In the genomic region with DNA sequence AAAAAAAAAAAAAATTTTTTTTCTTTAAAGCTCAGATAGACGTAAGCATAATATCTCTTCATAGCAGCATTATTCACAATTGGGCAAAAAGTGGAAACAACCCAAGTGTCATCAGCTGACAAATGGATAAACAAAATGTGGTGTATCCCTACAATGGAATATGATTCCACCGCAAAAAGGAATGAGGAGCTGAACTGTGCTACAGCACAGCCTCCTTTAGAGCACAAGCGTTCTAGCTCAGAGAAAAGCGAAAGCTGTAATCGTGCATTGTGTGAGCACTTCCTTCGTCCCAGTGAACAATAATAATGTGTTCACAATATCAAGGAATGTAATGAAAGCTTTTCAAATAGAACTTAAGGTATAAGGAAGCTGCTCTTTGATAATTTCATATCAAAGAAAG, we compare ENCODE assay signal across 28 cellular contexts.
"Had no signal": no experiment of that assay in that cellular context is flagged by ENCODE, and none has a peak within 500 bp of the region (broad histone marks: within the 10 kb centered on the region; RNA-seq: fewer than 3 reads in every experiment).

No MANE protein-coding gene starts in this region.

- H3K27ac ChIP-seq: epithelial cell of prostate, gastrocnemius medialis, ovary, right atrium auricular region, suprapubic skin, transverse colon, upper lobe of right lung, uterus had no signal

- H3K9me3 ChIP-seq: gastrocnemius medialis, left lung, ovary, right atrium auricular region, suprapubic skin, transverse colon, upper lobe of right lung, uterus had no signal

- H3K4me3 Mint-ChIP-seq: effector memory CD8-positive, alpha-beta T cell; mesothelial cell of epicardium; naive thymus-derived CD4-positive, alpha-beta T cell; nephron; stimulated activated naive CD8-positive, alpha-beta T cell treated with anti-CD3 and anti-CD28 coated beads, Interleukin-15, amount 100 ng/mL, for 72 hours had no signal

- H3K4me3 ChIP-seq: gastrocnemius medialis, left lung, ovary, right atrium auricular region, smooth muscle cell, suprapubic skin, transverse colon, upper lobe of right lung, uterus had no signal

- H3K4me1 Mint-ChIP-seq: naive thymus-derived CD4-positive, alpha-beta T cell; nephron; stimulated activated naive CD8-positive, alpha-beta T cell treated with anti-CD3 and anti-CD28 coated beads, Interleukin-15, amount 100 ng/mL, for 72 hours had no signal

- H3K4me1 ChIP-seq: gastrocnemius medialis, left lung, right atrium auricular region, suprapubic skin, transverse colon, upper lobe of right lung, uterus had no signal

- H3K27ac Mint-ChIP-seq: effector memory CD8-positive, alpha-beta T cell; mesothelial cell of epicardium; naive thymus-derived CD4-positive, alpha-beta T cell; nephron; stimulated activated naive CD8-positive, alpha-beta T cell treated with anti-CD3 and anti-CD28 coated beads, Interleukin-15, amount 100 ng/mL, for 72 hours had no signal

- ATAC-seq: effector memory CD8-positive, alpha-beta T cell; esophagus mucosa; gastrocnemius medialis; left lung; naive thymus-derived CD4-positive, alpha-beta T cell; sciatic nerve; stimulated activated naive CD8-positive, alpha-beta T cell treated with anti-CD3 and anti-CD28 coated beads, Interleukin-15, amount 100 ng/mL, for 72 hours; upper lobe of right lung had no signal

- H3K27me3 Mint-ChIP-seq: stimulated activated naive CD8-positive, alpha-beta T cell treated with anti-CD3 and anti-CD28 coated beads, Interleukin-15, amount 100 ng/mL, for 72 hours had no signal

- DNase-seq: cortex of kidney; effector memory CD8-positive, alpha-beta T cell; foreskin fibroblast; gastrocnemius medialis; kidney; left lung; mesenchymal stem cell; naive thymus-derived CD4-positive, alpha-beta T cell; occipital lobe; ovary; posterior cingulate gyrus; stimulated activated CD4-positive, alpha-beta T cell treated with anti-CD3 and anti-CD28 coated beads, Interleukin-12 subunit alpha, Interleukin-12 subunit beta, amount 100 ng/mL, for 4 hours; stimulated activated CD4-positive, alpha-beta T cell treated with anti-CD3 and anti-CD28 coated beads, Interleukin-1b, Interleukin-23, amount 100 ng/mL, for 48 hours; stimulated activated CD4-positive, alpha-beta T cell treated with anti-CD3 and anti-CD28 coated beads, Interleukin-4, amount 100 ng/mL, for 1 hour; stimulated activated CD8-positive, alpha-beta memory T cell treated with anti-CD3 and anti-CD28 coated beads, Interleukin-4, amount 100 ng/mL, for 48 hours; stimulated activated naive CD4-positive, alpha-beta T cell; stimulated activated naive CD8-positive, alpha-beta T cell treated with anti-CD3 and anti-CD28 coated beads, Interleukin-15, amount 100 ng/mL, for 72 hours; transverse colon; upper lobe of right lung; uterus had no signal

- H3K36me3 Mint-ChIP-seq: mesothelial cell of epicardium; naive thymus-derived CD4-positive, alpha-beta T cell had no signal

- H3K27me3 ChIP-seq: gastrocnemius medialis, left lung, ovary, right atrium auricular region, suprapubic skin, transverse colon, upper lobe of right lung, uterus had no signal

- H3K9me3 Mint-ChIP-seq: effector memory CD8-positive, alpha-beta T cell; mesothelial cell of epicardium; naive thymus-derived CD4-positive, alpha-beta T cell; nephron; stimulated activated naive CD8-positive, alpha-beta T cell treated with anti-CD3 and anti-CD28 coated beads, Interleukin-15, amount 100 ng/mL, for 72 hours had no signal

- H3K36me3 ChIP-seq: gastrocnemius medialis, left lung, ovary, right atrium auricular region, suprapubic skin, transverse colon, upper lobe of right lung, uterus had no signal
